Comparison of ENCODE assay signal across 30 cellular contexts in the genomic region with DNA sequence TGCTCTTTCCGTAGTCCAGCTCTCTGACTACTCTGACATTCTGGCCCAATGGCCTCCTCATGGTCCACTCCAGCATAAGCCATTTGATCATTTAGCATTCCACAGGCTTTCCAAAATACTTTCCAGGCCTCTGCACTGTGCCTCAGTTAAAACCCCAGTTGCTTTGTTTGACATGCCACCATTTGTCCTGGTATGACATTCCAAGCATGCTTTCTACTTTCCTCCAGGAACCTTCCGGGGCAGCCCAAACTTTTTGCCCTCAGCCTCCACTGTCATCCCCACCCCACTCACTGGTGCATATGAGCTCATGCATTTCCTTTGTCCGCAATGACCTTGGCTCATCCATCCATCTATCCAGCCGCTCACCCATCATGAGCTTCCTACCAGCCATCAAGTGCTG. TPM values are rescaled to one million over a fixed set of nuclear protein-coding genes. Genes with fewer than 3 reads are reported as not detected.
"Had no signal": no experiment of that assay in that cellular context is flagged by ENCODE, and none has a peak within 500 bp of the region (broad histone marks: within the 10 kb centered on the region; RNA-seq: fewer than 3 reads in every experiment).

No MANE protein-coding gene starts in this region.

- ATAC-seq: heart right ventricle; left colon; left lung; lower lobe of right lung; naive thymus-derived CD4-positive, alpha-beta T cell; right cardiac atrium; sciatic nerve; stimulated activated memory B cell treated with anti-CD40 and anti-IgM and Interleukin-4, amounts not matched to agents 10 μg/mL and 1 μg/mL and 100 μg/mL, for 72 hours; stimulated activated naive CD8-positive, alpha-beta T cell treated with anti-CD3 and anti-CD28 coated beads, Interleukin-15, amount 100 ng/mL, for 72 hours had no signal

- H3K27me3 ChIP-seq: hepatocyte, ovary, tibial nerve, vagina had no signal

- H3K9me3 Mint-ChIP-seq: neural crest cell; stimulated activated naive CD8-positive, alpha-beta T cell treated with anti-CD3 and anti-CD28 coated beads, Interleukin-15, amount 100 ng/mL, for 72 hours; type B pancreatic cell had no signal

- H3K79me2 ChIP-seq: hepatocyte had no signal

- H3K9me3 ChIP-seq: left lung, lower lobe of right lung, neutrophil, ovary, tibial nerve, vagina had no signal

- H3K4me3 Mint-ChIP-seq: mesothelial cell of epicardium; naive thymus-derived CD4-positive, alpha-beta T cell; nephron; neural crest cell; stimulated activated memory B cell treated with anti-CD40 and anti-IgM and Interleukin-4, amounts not matched to agents 10 μg/mL and 1 μg/mL and 100 μg/mL, for 72 hours; stimulated activated naive CD8-positive, alpha-beta T cell treated with anti-CD3 and anti-CD28 coated beads, Interleukin-15, amount 100 ng/mL, for 72 hours; type B pancreatic cell had no signal

- H3K27ac ChIP-seq: heart right ventricle, hepatocyte, left lung, lower lobe of right lung, neutrophil, ovary, tibial nerve, vagina had no signal

- H3K4me1 Mint-ChIP-seq: mesothelial cell of epicardium; naive thymus-derived CD4-positive, alpha-beta T cell; stimulated activated memory B cell treated with anti-CD40 and anti-IgM and Interleukin-4, amounts not matched to agents 10 μg/mL and 1 μg/mL and 100 μg/mL, for 72 hours; stimulated activated naive CD8-positive, alpha-beta T cell treated with anti-CD3 and anti-CD28 coated beads, Interleukin-15, amount 100 ng/mL, for 72 hours had no signal

- H3K27ac Mint-ChIP-seq: mesothelial cell of epicardium; naive thymus-derived CD4-positive, alpha-beta T cell; nephron; progenitor cell of endocrine pancreas; stimulated activated memory B cell treated with anti-CD40 and anti-IgM and Interleukin-4, amounts not matched to agents 10 μg/mL and 1 μg/mL and 100 μg/mL, for 72 hours; stimulated activated naive CD8-positive, alpha-beta T cell treated with anti-CD3 and anti-CD28 coated beads, Interleukin-15, amount 100 ng/mL, for 72 hours; type B pancreatic cell had no signal

- DNase-seq: heart right ventricle; kidney glomerular epithelial cell; left colon; left lung; lower lobe of right lung; mammary epithelial cell; mesenchymal stem cell; naive thymus-derived CD4-positive, alpha-beta T cell; ovary; right cardiac atrium; small intestine; stimulated activated CD4-positive, alpha-beta T cell treated with anti-CD3 and anti-CD28 coated beads, Interleukin-1b, Interleukin-23, amount 100 ng/mL, for 48 hours; stimulated activated CD4-positive, alpha-beta T cell treated with anti-CD3 and anti-CD28 coated beads, Interleukin-2, amount 100 ng/mL, for 48 hours; stimulated activated CD4-positive, alpha-beta T cell treated with anti-CD3 and anti-CD28 coated beads, Interleukin-4, amount 100 ng/mL, for 4 hours; stimulated activated CD8-positive, alpha-beta memory T cell treated with anti-CD3 and anti-CD28 coated beads, Interleukin-4, amount 100 ng/mL, for 48 hours; stimulated activated naive CD4-positive, alpha-beta T cell treated with Interleukin-2 at 50 U/mL for 16 hours; stimulated activated naive CD8-positive, alpha-beta T cell treated with anti-CD3 and anti-CD28 coated beads, Interleukin-15, amount 100 ng/mL, for 72 hours; substantia nigra had no signal

- H3K36me3 Mint-ChIP-seq: mesothelial cell of epicardium; naive thymus-derived CD4-positive, alpha-beta T cell; stimulated activated memory B cell treated with anti-CD40 and anti-IgM and Interleukin-4, amounts not matched to agents 10 μg/mL and 1 μg/mL and 100 μg/mL, for 72 hours; type B pancreatic cell had no signal

- H2AFZ ChIP-seq: hepatocyte had no signal

- H3K4me1 ChIP-seq: heart right ventricle, left lung, lower lobe of right lung, tibial nerve, vagina had no signal

- H3K4me2 ChIP-seq: hepatocyte had no signal

- H3K36me3 ChIP-seq: heart right ventricle, left lung, lower lobe of right lung, neutrophil, ovary, tibial nerve, vagina had no signal

- FAIRE-seq: keratinocyte, small intestine had no signal

- H3K27me3 Mint-ChIP-seq: stimulated activated memory B cell treated with anti-CD40 and anti-IgM and Interleukin-4, amounts not matched to agents 10 μg/mL and 1 μg/mL and 100 μg/mL, for 72 hours had no signal

- H3K4me3 ChIP-seq: heart right ventricle, hepatocyte, left lung, lower lobe of right lung, ovary, tibial nerve, vagina had no signal

RNA-seq across cellular contexts. Expression of a gene that starts 41.8 kb away (rescaled TPM):
- polyA plus RNA-seq: naive thymus-derived CD4-positive, alpha-beta T cell had no signal
